ENCODE assay signal across 20 cellular contexts in genomic region chr9:116190595-116190994, GRCh38. TPM values are rescaled to one million over a fixed set of nuclear protein-coding genes. Genes with fewer than 3 reads are reported as not detected.
DNase-seq lines count a peak whose midpoint lies in the region; ATAC-seq and TF ChIP-seq lines count a peak whose summit lies in the region.
"Had no signal": no experiment of that assay in that cellular context is flagged by ENCODE, and none has a peak within 500 bp of the region (broad histone marks: within the 10 kb centered on the region; RNA-seq: fewer than 3 reads in every experiment).

No MANE protein-coding gene starts in this region.

- H3K27ac Mint-ChIP-seq in MCF 10A (ENCODE audit: low read depth, unreplicated experiment): no peak overlapping the region
- H3K27ac Mint-ChIP-seq in chondrocyte (ENCODE audit: unreplicated experiment): peak overlapping the region; percentile 45
- H3K27ac Mint-ChIP-seq: CD4-positive, CD25-positive, alpha-beta regulatory T cell had no signal

- no peak for TF ChIP-seq POLR2A in lower leg skin (IDR thresholded peaks at IDR 0.05)

- H3K27me3 ChIP-seq in mammary epithelial cell (ENCODE audit: insufficient read depth, low read length) (no peaks in the 10 kb centered on the region), osteoblast (ENCODE audit: insufficient read depth, low read length) (no peaks in the 10 kb centered on the region)

- ATAC-seq in GM21360 (IDR thresholded peaks at IDR 0.05; ENCODE audit: unreplicated experiment): no peak

- no peaks in the 10 kb centered on the region for H3K27me3 Mint-ChIP-seq in MCF 10A (ENCODE audit: insufficient read depth, unreplicated experiment)
- no peaks in the 10 kb centered on the region for H3K27me3 Mint-ChIP-seq in chondrocyte (ENCODE audit: low read depth)
- H3K27me3 Mint-ChIP-seq: CD4-positive, CD25-positive, alpha-beta regulatory T cell had no signal

- H3K27ac ChIP-seq in mammary epithelial cell (ENCODE audit: insufficient read depth, low read depth, low read length) (no peak overlapping the region), osteoblast (ENCODE audit: low read depth, low read length) (peak overlapping the region; percentile 67)
- H3K27ac ChIP-seq: HL-60 had no signal

- H4K20me1 ChIP-seq in mammary epithelial cell (ENCODE audit: insufficient read depth, low read length) (no peaks in the 10 kb centered on the region), osteoblast (ENCODE audit: insufficient read depth, low read length) (no peaks in the 10 kb centered on the region)

- TF ChIP-seq CTCF in mammary epithelial cell (conservative IDR thresholded peaks at IDR 0.05 in 1 of 2, IDR thresholded peaks at IDR 0.05 in 1 of 2; ENCODE audit: extremely low read depth in 1 of 2, insufficient read depth in 1 of 2, low read depth in 1 of 2, low read length in 2 of 2) (no peak), MCF 10A (IDR thresholded peaks at IDR 0.05; ENCODE audit: unreplicated experiment) (no peak), chondrocyte (IDR thresholded peaks at IDR 0.05) (no peak), osteoblast (IDR thresholded peaks at IDR 0.05; ENCODE audit: extremely low read depth, low read depth, low read length) (no peak), lower leg skin (IDR thresholded peaks at IDR 0.05) (no peak)

- H3K9me3 ChIP-seq in mammary epithelial cell (replicated peaks; ENCODE audit: insufficient read depth, low read length) (no peaks in the 10 kb centered on the region), osteoblast (ENCODE audit: low read depth, low read length) (no peaks in the 10 kb centered on the region)

- H3K4me1 Mint-ChIP-seq in MCF 10A (ENCODE audit: insufficient read depth, unreplicated experiment): peaks cover 24% of the 10 kb centered on the region
- H3K4me1 Mint-ChIP-seq in chondrocyte (ENCODE audit: low read depth): peaks cover 45% of the 10 kb centered on the region
- H3K4me1 Mint-ChIP-seq: CD4-positive, CD25-positive, alpha-beta regulatory T cell had no signal

- no peak overlapping the region for H2AFZ ChIP-seq in mammary epithelial cell (ENCODE audit: low read depth, low read length)
- no peak overlapping the region for H2AFZ ChIP-seq in osteoblast (ENCODE audit: low read length)

- H3K4me2 ChIP-seq in mammary epithelial cell (ENCODE audit: insufficient read depth, low read depth, low read length) (no peak overlapping the region), osteoblast (ENCODE audit: insufficient read depth, low read length) (no peak overlapping the region)

- CTCF ChIA-PET in mammary epithelial cell (lab: Charles Lee; ENCODE audit: low non-redundant PET): no interaction called here
- CTCF ChIA-PET in MCF 10A (lab: Yijun Ruan, JAX): interaction anchor here (0.6 to 0.7 kb wide), 3 partner anchors 10 to 495 kb away, joined by 3 read pairs; no protein-coding TSS in a partner anchor

- H3K4me1 ChIP-seq in mammary epithelial cell (ENCODE audit: insufficient read depth, low read length) (peaks cover 9% of the 10 kb centered on the region), osteoblast (ENCODE audit: insufficient read depth, low read length) (peaks cover 15% of the 10 kb centered on the region)

- H3K9me3 Mint-ChIP-seq in MCF 10A (ENCODE audit: unreplicated experiment) (no peaks in the 10 kb centered on the region), chondrocyte (ENCODE audit: low read depth) (no peaks in the 10 kb centered on the region)

- H3K79me2 ChIP-seq in mammary epithelial cell (ENCODE audit: insufficient read depth, low read length): no peaks in the 10 kb centered on the region
- no peaks in the 10 kb centered on the region for H3K79me2 ChIP-seq in osteoblast (ENCODE audit: insufficient read depth, low read length)

- POLR2A ChIA-PET in MCF 10A (lab: Yijun Ruan, JAX): interaction anchor here (1.0 kb wide), 1 partner anchor 14 kb away, joined by 4 read pairs; no protein-coding TSS in a partner anchor

- in situ Hi-C loops in mammary epithelial cell (cut with MboI; ENCODE audit: low sequenced_read_pairs in 2 of 2): no loop called here

- DNase-seq in mammary epithelial cell: no peak
- DNase-seq in MCF 10A (ENCODE audit: unreplicated experiment): no peak
- DNase-seq in HuH-7.5 (ENCODE audit: low spot score): peak; percentile 29
- no peak for DNase-seq in chondrocyte (ENCODE audit: low spot score)
- DNase-seq in osteoblast (ENCODE audit: insufficient read length, low spot score, missing footprints): no peak
- DNase-seq in lower leg skin (ENCODE audit: low spot score in 2 of 2): no peak
- DNase-seq in occipital lobe (lab: John Stamatoyannopoulos, UW): no peak
- DNase-seq: 8988T; AML-193; Calu3; CD4-positive, CD25-positive, alpha-beta regulatory T cell; DMS79; MM.1S; NCI-H1105; NCI-H187; NCI-H2171; NCI-H510A; SIG-M5 had no signal

- 95% methylated on average over 4 of the region's 6 CpGs for WGBS in mammary epithelial cell (ENCODE audit: low coverage, missing lambda C conversion rate)
- 88 to 89% methylated on average over 6 of the region's 6 CpGs for WGBS in lower leg skin, 2 donors

- H3K4me3 Mint-ChIP-seq in MCF 10A (ENCODE audit: unreplicated experiment): no peak overlapping the region
- no peak overlapping the region for H3K4me3 Mint-ChIP-seq in chondrocyte (ENCODE audit: unreplicated experiment)
- H3K4me3 Mint-ChIP-seq: CD4-positive, CD25-positive, alpha-beta regulatory T cell had no signal

- dilution Hi-C loops in mammary epithelial cell (cut with HindIII; ENCODE audit: low sequenced_read_pairs): no loop called here

- TSS peak; percentile 82 for BruUV-seq in mammary epithelial cell (replicated peaks; lab: Mats Ljungman, UMichigan)
- no TSS peak for BruUV-seq in MCF 10A (replicated peaks; lab: Mats Ljungman, UMichigan)

- H3K36me3 Mint-ChIP-seq in MCF 10A (ENCODE audit: insufficient read depth, unreplicated experiment) (peaks cover 5% of the 10 kb centered on the region), chondrocyte (ENCODE audit: low read depth) (peaks cover 44% of the 10 kb centered on the region)
- H3K36me3 Mint-ChIP-seq: CD4-positive, CD25-positive, alpha-beta regulatory T cell had no signal

- no peak overlapping the region for H3K9ac ChIP-seq in mammary epithelial cell (ENCODE audit: insufficient read depth, low read length)

- no peak overlapping the region for H3K4me3 ChIP-seq in mammary epithelial cell (replicated peaks in 1 of 3; ENCODE audit: insufficient read depth in 1 of 3, low read depth in 2 of 3, low read length in 3 of 3)
- no peak overlapping the region for H3K4me3 ChIP-seq in osteoblast (ENCODE audit: insufficient read depth, low read length)
- no peak overlapping the region for H3K4me3 ChIP-seq in lower leg skin (ENCODE audit: low read depth, poor library complexity, severe bottlenecking)

- intact Hi-C loops in mammary epithelial cell (cut with micrococcal nuclease): no loop called here
- intact Hi-C loops in MCF 10A (cut with micrococcal nuclease): no loop called here
- intact Hi-C loops in lower leg skin (cut with DNase I; ENCODE audit: low total_unique reads): no loop called here

- H3K36me3 ChIP-seq in mammary epithelial cell (ENCODE audit: insufficient read depth, low read length) (no peaks in the 10 kb centered on the region), osteoblast (ENCODE audit: insufficient read depth, low read length) (peaks cover 5% of the 10 kb centered on the region)

RNA-seq across cellular contexts. Expression of gene PAPPA, which starts 37.0 kb away (rescaled TPM):
- under 1 TPM in 1 of 2 donors, not detected in 1; 0.33 TPM for total RNA-seq in mammary epithelial cell
- 0.06 TPM for polyA plus RNA-seq in mammary epithelial cell
- not detected for polyA minus RNA-seq in mammary epithelial cell
- total RNA-seq in MCF 10A (2022): 6.1 and 7.0 TPM in 2 replicates
- 143 to 222 TPM (median 219 TPM) in 3 replicates for total RNA-seq in chondrocyte
- total RNA-seq in osteoblast: 56.5 and 86.9 TPM in 2 replicates
- total RNA-seq in lower leg skin: 1 to 10 TPM in 3 of 4 donors, under 1 TPM in 1; 0.64 to 2.2 (median 1.9) TPM
- total RNA-seq in occipital lobe: under 0.01 TPM
- total RNA-seq: Calu3 had no signal
